Comparison of ENCODE assay signal across 9 cellular contexts in the genomic region with DNA sequence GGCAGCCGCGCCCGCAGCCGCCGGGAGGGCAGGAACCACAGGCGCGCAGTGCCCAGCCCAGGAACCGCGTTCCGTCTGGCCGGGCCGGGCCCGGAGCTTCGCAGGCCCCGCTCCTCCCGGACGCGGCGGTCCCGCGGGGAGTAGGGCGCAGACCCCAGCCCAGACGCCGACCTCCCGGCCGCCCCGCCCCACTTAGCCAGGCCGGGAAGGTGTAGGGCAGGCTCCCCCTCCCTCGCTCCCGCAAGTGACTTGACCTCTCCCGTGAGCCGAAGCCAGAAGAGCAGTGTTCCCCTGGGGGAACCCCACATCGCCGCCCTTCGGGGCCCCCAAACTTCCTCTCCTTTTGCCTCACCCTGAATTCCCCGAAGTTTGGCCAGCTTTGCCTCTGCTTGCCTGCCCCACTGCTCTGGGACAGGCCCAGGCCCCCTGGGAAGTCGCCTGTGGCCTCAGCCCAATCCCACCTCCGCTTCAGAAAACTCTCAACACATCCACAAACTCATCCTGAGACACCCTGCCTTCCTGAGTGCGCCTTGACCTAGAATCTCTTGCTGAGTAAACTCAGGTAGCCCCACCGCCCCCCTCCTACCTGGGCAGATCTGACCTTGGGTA. TPM values are rescaled to one million over a fixed set of nuclear protein-coding genes. Genes with fewer than 3 reads are reported as not detected.
A peak's percentile ranks its signal among the peaks of the same experiment; 100 is the strongest.
DNase-seq lines count a peak whose midpoint lies in the region; ATAC-seq and TF ChIP-seq lines count a peak whose summit lies in the region.
"Had no signal": no experiment of that assay in that cellular context is flagged by ENCODE, and none has a peak within 500 bp of the region (broad histone marks: within the 10 kb centered on the region; RNA-seq: fewer than 3 reads in every experiment).

No MANE protein-coding gene starts in this region.

- no peak overlapping the region for H3K9ac ChIP-seq in iPS-18a (ENCODE audit: low read length)

- TF ChIP-seq CTCF in cardiac muscle cell (IDR thresholded peaks at IDR 0.05; ENCODE audit: low read depth, low read length) (no peak), WTC11 (IDR thresholded peaks at IDR 0.05) (no peak), type B pancreatic cell (conservative IDR thresholded peaks at IDR 0.05) (no peak), RWPE1 (conservative IDR thresholded peaks at IDR 0.05; ENCODE audit: low read depth) (no peak)

- POLR2A ChIA-PET in WTC11 (lab: Charles Lee) (interaction anchor here (0.5 kb wide), 1 partner anchor 205 kb away, joined by 3 read pairs; no protein-coding TSS in a partner anchor), RWPE1 (lab: Yijun Ruan, JAX; ENCODE audit: low non-redundant PET) (no interaction called here)

- CTCF ChIA-PET in WTC11 (lab: Charles Lee) = interaction anchor here (0.5 to 1.8 kb wide), 3 partner anchors 14 to 67 kb away, joined by 3 to 5 read pairs (median 4); no protein-coding TSS in a partner anchor
- CTCF ChIA-PET in RWPE1 (lab: Yijun Ruan, JAX) = interaction anchor here (0.5 to 0.6 kb wide), 3 partner anchors 11 to 77 kb away, joined by 3 read pairs; no protein-coding TSS in a partner anchor

- H3K27ac ChIP-seq in cardiac muscle cell (no peak overlapping the region), iPS-18a (ENCODE audit: low read length) (no peak overlapping the region), RWPE1 (no peak overlapping the region)
- H3K27ac ChIP-seq: gastrocnemius medialis had no signal

- H3K4me1 Mint-ChIP-seq in WTC11 = peaks cover 25% of the 10 kb centered on the region
- H3K4me1 Mint-ChIP-seq in type B pancreatic cell (ENCODE audit: unreplicated experiment) = peaks cover 25% of the 10 kb centered on the region

- no peak for ATAC-seq in Right ventricle myocardium superior (ENCODE audit: poor library complexity)
- peak; percentile 25 for ATAC-seq in WTC11

- H3K27me3 Mint-ChIP-seq in WTC11 (ENCODE audit: low read depth) (peaks cover 33% of the 10 kb centered on the region), type B pancreatic cell (peaks cover 35% of the 10 kb centered on the region)

- no peaks in the 10 kb centered on the region for H3K9me3 ChIP-seq in cardiac muscle cell (ENCODE audit: low read depth)
- H3K9me3 ChIP-seq in iPS-18a (ENCODE audit: control insufficient read depth, low read depth, low read length) = no peaks in the 10 kb centered on the region
- H3K9me3 ChIP-seq: gastrocnemius medialis had no signal

- H3K27ac Mint-ChIP-seq in WTC11 (no peak overlapping the region), type B pancreatic cell (peak overlapping the region; percentile 65)

- peak in 1 of 2 donors; percentile 19 for DNase-seq in cardiac muscle cell (ENCODE audit: low read depth in 1 of 2, low spot score in 1 of 2)
- no peak for DNase-seq in Right ventricle myocardium superior
- DNase-seq in WTC11 (ENCODE audit: low spot score) = peak; percentile 59
- DNase-seq in type B pancreatic cell (ENCODE audit: extremely low spot score, unreplicated experiment) = no peak
- no peak for DNase-seq in COR-L47 (lab: John Stamatoyannopoulos, UW)
- DNase-seq in HT-29 (ENCODE audit: low spot score) = no peak
- DNase-seq in RWPE1 (ENCODE audit: low spot score) = no peak
- DNase-seq: gastrocnemius medialis had no signal

- H3K4me1 ChIP-seq in cardiac muscle cell (ENCODE audit: low read depth) (peaks cover 21% of the 10 kb centered on the region), iPS-18a (ENCODE audit: control insufficient read depth, low read depth, low read length) (peaks cover 10% of the 10 kb centered on the region)
- H3K4me1 ChIP-seq: gastrocnemius medialis had no signal

- H3K4me3 ChIP-seq in cardiac muscle cell (peak overlapping the region; percentile 58), iPS-18a (ENCODE audit: low read length) (peak overlapping the region; percentile 54)

- H3K4me3 Mint-ChIP-seq in WTC11 (peak overlapping the region; percentile 81), type B pancreatic cell (peak overlapping the region; percentile 88)

- H3K27me3 ChIP-seq in cardiac muscle cell (peaks cover 14% of the 10 kb centered on the region), iPS-18a (ENCODE audit: control insufficient read depth, insufficient read depth, low read length) (peaks cover 40% of the 10 kb centered on the region)

- no peaks in the 10 kb centered on the region for H3K9me3 Mint-ChIP-seq in WTC11
- H3K9me3 Mint-ChIP-seq in type B pancreatic cell = no peaks in the 10 kb centered on the region

- intact Hi-C loops in Right ventricle myocardium superior (cut with DNase I) = no loop called here

- H3K36me3 ChIP-seq in cardiac muscle cell (no peaks in the 10 kb centered on the region), iPS-18a (ENCODE audit: control insufficient read depth, low read depth, low read length) (no peaks in the 10 kb centered on the region)
- H3K36me3 ChIP-seq: gastrocnemius medialis had no signal

- H3K36me3 Mint-ChIP-seq in WTC11 (no peaks in the 10 kb centered on the region), type B pancreatic cell (no peaks in the 10 kb centered on the region)

TF ChIP-seq in WTC11, 78 proteins besides CTCF, POLR2A, EP300 and RAD21:
- TF ChIP-seq SMAD4 (CRISPR knock-in tag; IDR thresholded peaks at IDR 0.05) (no peak), ATF2 (CRISPR knock-in tag; IDR thresholded peaks at IDR 0.05; ENCODE audit: borderline replicate concordance, low read depth) (no peak)

RNA-seq across cellular contexts. Expression of gene NOL4L, which starts 0.5 kb away (rescaled TPM):
- total RNA-seq in cardiac muscle cell (34.9 and 42.9 TPM in 2 replicates), Right ventricle myocardium superior (3.5 TPM), WTC11 (2021) (24.0 to 29.0 TPM (median 25.6 TPM) in 3 replicates), type B pancreatic cell (ENCODE audit: low replicate concordance) (27.7 and 44.5 TPM in 2 replicates)
- polyA plus RNA-seq in cardiac muscle cell = 24.6 and 29.9 TPM in 2 replicates
- 41.8 and 42.9 TPM in 2 replicates for total RNA-seq in HT-29 (2014; rRNA removed; shearing (Covaris generic))
